In the genomic region with DNA sequence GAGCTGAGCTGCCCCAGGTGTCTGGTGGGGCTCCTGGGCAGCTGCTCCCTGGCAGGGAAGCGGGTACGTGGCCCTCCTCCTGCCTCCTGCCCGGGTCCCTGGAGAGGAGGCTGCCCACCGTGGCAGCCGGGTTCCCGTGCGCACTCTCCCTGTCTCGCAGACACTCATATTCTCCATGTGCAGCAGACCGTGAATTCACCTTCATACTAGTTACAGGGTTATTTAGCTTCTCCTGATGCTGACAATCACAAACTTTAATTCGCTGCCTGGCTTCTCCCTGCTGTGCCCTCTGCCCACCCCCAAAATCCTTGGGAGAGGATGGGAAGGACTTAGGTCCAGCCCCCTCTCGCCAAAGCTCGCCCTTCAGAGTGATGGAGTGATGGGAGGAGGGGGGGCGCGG, we compare ENCODE assay signal across 21 cellular contexts.
"Had no signal": no experiment of that assay in that cellular context is flagged by ENCODE, and none has a peak within 500 bp of the region (broad histone marks: within the 10 kb centered on the region; RNA-seq: fewer than 3 reads in every experiment).

No MANE protein-coding gene starts in this region.

- ATAC-seq: left ventricle myocardium superior; naive thymus-derived CD8-positive, alpha-beta T cell; stimulated activated naive CD8-positive, alpha-beta T cell treated with anti-CD3 and anti-CD28 coated beads, Interleukin-15, Interleukin-2, amounts not matched to agents 100 U/mL and 50 U/mL, for 24 hours had no signal

- H2AFZ ChIP-seq: parathyroid adenoma had no signal

- H3K9ac ChIP-seq: parathyroid adenoma had no signal

- H3K9me3 Mint-ChIP-seq: naive thymus-derived CD8-positive, alpha-beta T cell; type B pancreatic cell had no signal

- H3K9me3 ChIP-seq: neutrophil had no signal

- H3K27ac ChIP-seq: epithelial cell of prostate, neutrophil, parathyroid adenoma had no signal

- H3K36me3 ChIP-seq: neutrophil had no signal

- H3K79me2 ChIP-seq: parathyroid adenoma had no signal

- H3K4me3 Mint-ChIP-seq: naive thymus-derived CD8-positive, alpha-beta T cell; type B pancreatic cell had no signal

- H3K4me1 Mint-ChIP-seq: naive thymus-derived CD8-positive, alpha-beta T cell had no signal

- H3K27ac Mint-ChIP-seq: naive thymus-derived CD8-positive, alpha-beta T cell had no signal

- H3K4me3 ChIP-seq: skin epidermis had no signal

- H3K36me3 Mint-ChIP-seq: naive thymus-derived CD8-positive, alpha-beta T cell; type B pancreatic cell had no signal

- H3K4me1 ChIP-seq: parathyroid adenoma had no signal

- DNase-seq: activated CD4-positive, alpha-beta T cell treated with anti-CD3 and anti-CD28 coated beads for 1 hour; activated CD4-positive, alpha-beta T cell treated with anti-CD3 and anti-CD28 coated beads, Interleukin-2, amount 50 U/mL, for 4 hours; activated naive CD4-positive, alpha-beta T cell treated with anti-CD3 and anti-CD28 coated beads, Interleukin-2, amount 50 U/mL, for 16 hours; activated T-cell treated with anti-CD3 and anti-CD28 coated beads, Interleukin-2, amount 50 U/mL, for 1 hour; dermis blood vessel endothelial cell; foreskin melanocyte; head of caudate nucleus; kidney glomerular epithelial cell; left ventricle myocardium superior; mesenchymal stem cell; naive thymus-derived CD8-positive, alpha-beta T cell; stimulated activated CD4-positive, alpha-beta T cell treated with anti-CD3 and anti-CD28 coated beads, Interleukin-15, amount 100 ng/mL, for 24 hours; stimulated activated CD4-positive, alpha-beta T cell treated with anti-CD3 and anti-CD28 coated beads, Interleukin-4, amount 100 ng/mL, for 1 hour; stimulated activated CD8-positive, alpha-beta memory T cell treated with anti-CD3 and anti-CD28 coated beads, Interleukin-4, amount 100 ng/mL, for 48 hours; stimulated activated naive CD8-positive, alpha-beta T cell treated with anti-CD3 and anti-CD28 coated beads, Interleukin-15, Interleukin-2, amounts not matched to agents 100 U/mL and 50 U/mL, for 24 hours had no signal

- FAIRE-seq: astrocyte had no signal
